In genomic region chr19:20247016-20247683, GRCh38 we compare ENCODE assay signal across 8 cellular contexts.
A peak's percentile ranks its signal among the peaks of the same experiment; 100 is the strongest.
DNase-seq lines count a peak whose midpoint lies in the region; ATAC-seq and TF ChIP-seq lines count a peak whose summit lies in the region.

No MANE protein-coding gene starts in this region.

- H3K23ac ChIP-seq in neuronal stem cell (ENCODE audit: low read depth, low read length, poor library complexity), result no peak overlapping the region

- H3K4me3 ChIP-seq in Panc1 (ENCODE audit: low read depth in 2 of 2, low read length in 2 of 2), result no peak overlapping the region
- H3K4me3 ChIP-seq in neuronal stem cell (ENCODE audit: low read length in 2 of 2), result no peak overlapping the region

- no peak overlapping the region for H3K9ac ChIP-seq in neuronal stem cell (ENCODE audit: low read depth, low read length, poor library complexity)

- peak; percentile 86 for ATAC-seq in Panc1
- no peak for ATAC-seq in GM19463 (IDR thresholded peaks at IDR 0.05; ENCODE audit: unreplicated experiment)
- no peak for ATAC-seq in GM21381 (IDR thresholded peaks at IDR 0.05; ENCODE audit: unreplicated experiment)
- no peak for ATAC-seq in HG03175 (IDR thresholded peaks at IDR 0.05; ENCODE audit: unreplicated experiment)

- H3K27ac ChIP-seq in Panc1 (ENCODE audit: low read length) (no peak overlapping the region), neuronal stem cell (replicated peaks; ENCODE audit: low read length) (no peak overlapping the region)

- H2AK5ac ChIP-seq in neuronal stem cell (ENCODE audit: low read depth, low read length), result no peak overlapping the region

- no peak overlapping the region for H2BK5ac ChIP-seq in neuronal stem cell (ENCODE audit: low read length)

- WGBS in neuronal stem cell (ENCODE audit: extremely low coverage in 2 of 2, insufficient read length in 2 of 2, insufficient replicate concordance in 1 of 2), 2 donors, result no CpG with 5 or more reads among the region's 10 CpGs

- H3K4me1 ChIP-seq in Panc1 (ENCODE audit: control insufficient read depth, insufficient read depth, low read length) (no peaks in the 10 kb centered on the region), neuronal stem cell (ENCODE audit: control insufficient read depth in 2 of 2, insufficient read depth in 1 of 2, low read depth in 1 of 2, low read length in 2 of 2) (peaks cover 0 to 2% of the 10 kb centered on the region in 2 donors)

- no peak overlapping the region for H3K18ac ChIP-seq in neuronal stem cell (ENCODE audit: low read length)

- no peak overlapping the region for H3K4me2 ChIP-seq in neuronal stem cell (ENCODE audit: insufficient read depth, low read length, poor library complexity, severe bottlenecking)

- H2BK15ac ChIP-seq in neuronal stem cell (ENCODE audit: low read length), result no peak overlapping the region

- H3K36me3 ChIP-seq in Panc1 (ENCODE audit: control insufficient read depth, insufficient read depth, low read length), result no peaks in the 10 kb centered on the region
- H3K36me3 ChIP-seq in neuronal stem cell (replicated peaks in 1 of 2; ENCODE audit: control insufficient read depth in 2 of 2, insufficient read depth in 2 of 2, low read length in 2 of 2), result no peaks in the 10 kb centered on the region

- no TSS peak for BruUV-seq in Panc1 (replicated peaks; lab: Mats Ljungman, UMichigan)

- no peak overlapping the region for H3K14ac ChIP-seq in neuronal stem cell (ENCODE audit: low read length)

- H4K8ac ChIP-seq in neuronal stem cell (ENCODE audit: low read depth, low read length), result no peak overlapping the region

- DNase-seq in GM10248 (ENCODE audit: extremely low spot score) (no peak), Panc1 (ENCODE audit: low read depth, low spot score) (peak; percentile 5), ecto neural progenitor cell (ENCODE audit: low spot score) (peak; percentile 56), neuronal stem cell (ENCODE audit: low spot score) (peak; percentile 29), UCSD-AML1 (lab: John Stamatoyannopoulos, UW; ENCODE audit: unreplicated experiment) (no peak)

- H3K79me1 ChIP-seq in neuronal stem cell (ENCODE audit: low read depth, low read length), result no peaks in the 10 kb centered on the region

- no peak overlapping the region for H2BK120ac ChIP-seq in neuronal stem cell (ENCODE audit: low read depth, low read length)

- intact Hi-C loops in Panc1 (cut with micrococcal nuclease; ENCODE audit: unreplicated experiment), result loop anchor here (5.0 kb wide), 1 partner anchor 265 kb away; no protein-coding TSS in a partner anchor

- no peak overlapping the region for H2BK12ac ChIP-seq in neuronal stem cell (ENCODE audit: low read length)

- H3K9me3 ChIP-seq in Panc1 (ENCODE audit: control insufficient read depth, insufficient read depth, low read depth, low read length), result no peaks in the 10 kb centered on the region
- H3K9me3 ChIP-seq in neuronal stem cell (replicated peaks in 1 of 2; ENCODE audit: control insufficient read depth in 2 of 2, insufficient read depth in 1 of 2, low read depth in 1 of 2, low read length in 2 of 2), result peaks cover 0 to 8% of the 10 kb centered on the region in 2 donors

- in situ Hi-C loops in Panc1 (cut with HindIII; ENCODE audit: low pct_unique_long_range_greater_than_20kb, low sequenced_read_pairs), result no loop called here

- no peak overlapping the region for H4K91ac ChIP-seq in neuronal stem cell (ENCODE audit: low read depth, low read length, poor library complexity)

- TF ChIP-seq CTCF in GM10248 (IDR thresholded peaks at IDR 0.05; ENCODE audit: control extremely low read depth, extremely low read depth, low read depth, missing control alignments) (peak; percentile 19), Panc1 (IDR thresholded peaks at IDR 0.05) (peak; percentile 81)

- H2AFZ ChIP-seq in neuronal stem cell (ENCODE audit: low read length), result no peak overlapping the region

- H3K27me3 ChIP-seq in Panc1 (ENCODE audit: control insufficient read depth, insufficient read depth, low read length), result no peaks in the 10 kb centered on the region
- H3K27me3 ChIP-seq in neuronal stem cell (ENCODE audit: control insufficient read depth in 3 of 3, insufficient read depth in 3 of 3, low read depth in 1 of 3, low read length in 3 of 3), result no peaks in the 10 kb centered on the region

- POLR2A ChIA-PET in GM10248 (lab: Yijun Ruan, JAX), result no interaction called here
- POLR2A ChIA-PET in Panc1 (lab: Charles Lee), result no interaction called here

- H3K4ac ChIP-seq in neuronal stem cell (ENCODE audit: low read length), result no peak overlapping the region

- CTCF ChIA-PET in GM10248 (lab: Yijun Ruan, JAX) (no interaction called here), Panc1 (lab: Charles Lee) (interaction anchor here (0.5 to 0.7 kb wide), 2 partner anchors 586 to 765 kb away, joined by 6 to 8 read pairs; no protein-coding TSS in a partner anchor)

Comparison
In these comparisons a context has a peak if more than half of its experiments do, and no peak if none do; other contexts are left out.
1. DNase-seq: peak in Panc1 (single experiment), ecto neural progenitor cell (single experiment) and neuronal stem cell (single experiment); none in GM10248 (single experiment) and UCSD-AML1 (single experiment).